2 cellular contexts compared by ENCODE assay signal in the genomic region with DNA sequence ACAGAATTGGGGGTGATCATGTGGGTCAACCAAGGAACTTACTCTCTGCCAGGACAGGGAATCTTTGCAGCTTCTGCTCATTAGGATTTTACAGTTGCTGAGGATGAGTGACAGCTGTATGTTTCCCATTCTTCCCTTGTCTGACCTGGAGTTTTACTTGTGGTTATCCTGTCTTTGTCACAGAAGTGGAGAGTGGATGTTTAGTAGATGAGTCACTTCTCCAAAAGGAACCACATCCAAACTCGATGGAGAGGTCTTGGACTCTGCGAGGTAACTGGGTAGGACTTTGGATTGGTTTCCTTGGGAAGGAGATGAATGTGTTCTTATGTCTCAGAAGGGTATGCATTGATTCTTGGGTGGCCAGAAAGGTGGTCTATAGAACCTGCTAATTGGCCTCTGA.
TF ChIP-seq lines count a peak whose summit lies in the region.

No MANE protein-coding gene starts in this region.

TF ChIP-seq in SK-N-SH, 30 proteins besides CTCF, POLR2A, EP300 and RAD21:
- no peak for TF ChIP-seq TCF12 (IDR thresholded peaks at IDR 0.05)
- TF ChIP-seq, protein P1, sequence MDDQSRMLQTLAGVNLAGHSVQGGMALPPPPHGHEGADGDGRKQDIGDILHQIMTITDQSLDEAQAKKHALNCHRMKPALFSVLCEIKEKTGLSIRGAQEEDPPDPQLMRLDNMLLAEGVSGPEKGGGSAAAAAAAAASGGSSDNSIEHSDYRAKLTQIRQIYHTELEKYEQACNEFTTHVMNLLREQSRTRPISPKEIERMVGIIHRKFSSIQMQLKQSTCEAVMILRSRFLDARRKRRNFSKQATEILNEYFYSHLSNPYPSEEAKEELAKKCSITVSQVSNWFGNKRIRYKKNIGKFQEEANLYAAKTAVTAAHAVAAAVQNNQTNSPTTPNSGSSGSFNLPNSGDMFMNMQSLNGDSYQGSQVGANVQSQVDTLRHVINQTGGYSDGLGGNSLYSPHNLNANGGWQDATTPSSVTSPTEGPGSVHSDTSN (IDR thresholded peaks at IDR 0.05) = peak; percentile 28; the same call in 1 of the 2 replicates

TF ChIP-seq in SK-N-SH treated with all-trans-retinoic acid at 6 μM for 48 hours, 23 proteins besides CTCF, POLR2A, EP300 and RAD21:
- TF ChIP-seq, protein P2, sequence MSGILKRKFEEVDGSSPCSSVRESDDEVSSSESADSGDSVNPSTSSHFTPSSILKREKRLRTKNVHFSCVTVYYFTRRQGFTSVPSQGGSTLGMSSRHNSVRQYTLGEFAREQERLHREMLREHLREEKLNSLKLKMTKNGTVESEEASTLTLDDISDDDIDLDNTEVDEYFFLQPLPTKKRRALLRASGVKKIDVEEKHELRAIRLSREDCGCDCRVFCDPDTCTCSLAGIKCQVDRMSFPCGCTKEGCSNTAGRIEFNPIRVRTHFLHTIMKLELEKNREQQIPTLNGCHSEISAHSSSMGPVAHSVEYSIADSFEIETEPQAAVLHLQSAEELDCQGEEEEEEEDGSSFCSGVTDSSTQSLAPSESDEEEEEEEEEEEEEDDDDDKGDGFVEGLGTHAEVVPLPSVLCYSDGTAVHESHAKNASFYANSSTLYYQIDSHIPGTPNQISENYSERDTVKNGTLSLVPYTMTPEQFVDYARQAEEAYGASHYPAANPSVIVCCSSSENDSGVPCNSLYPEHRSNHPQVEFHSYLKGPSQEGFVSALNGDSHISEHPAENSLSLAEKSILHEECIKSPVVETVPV (CRISPR knock-in tag; IDR thresholded peaks at IDR 0.05) = no peak
- no peak for TF ChIP-seq GLIS3 (CRISPR knock-in tag; IDR thresholded peaks at IDR 0.05)
- no peak for TF ChIP-seq ZC3H10 (CRISPR knock-in tag; IDR thresholded peaks at IDR 0.05)
- TF ChIP-seq, protein P3, sequence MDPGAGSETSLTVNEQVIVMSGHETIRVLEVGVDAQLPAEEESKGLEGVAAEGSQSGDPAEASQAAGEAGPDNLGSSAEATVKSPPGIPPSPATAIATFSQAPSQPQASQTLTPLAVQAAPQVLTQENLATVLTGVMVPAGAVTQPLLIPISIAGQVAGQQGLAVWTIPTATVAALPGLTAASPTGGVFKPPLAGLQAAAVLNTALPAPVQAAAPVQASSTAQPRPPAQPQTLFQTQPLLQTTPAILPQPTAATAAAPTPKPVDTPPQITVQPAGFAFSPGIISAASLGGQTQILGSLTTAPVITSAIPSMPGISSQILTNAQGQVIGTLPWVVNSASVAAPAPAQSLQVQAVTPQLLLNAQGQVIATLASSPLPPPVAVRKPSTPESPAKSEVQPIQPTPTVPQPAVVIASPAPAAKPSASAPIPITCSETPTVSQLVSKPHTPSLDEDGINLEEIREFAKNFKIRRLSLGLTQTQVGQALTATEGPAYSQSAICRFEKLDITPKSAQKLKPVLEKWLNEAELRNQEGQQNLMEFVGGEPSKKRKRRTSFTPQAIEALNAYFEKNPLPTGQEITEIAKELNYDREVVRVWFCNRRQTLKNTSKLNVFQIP (CRISPR knock-in tag; IDR thresholded peaks at IDR 0.05; ENCODE audit: borderline replicate concordance, low read depth) = no peak
- no peak for TF ChIP-seq TCF4 (CRISPR knock-in tag; IDR thresholded peaks at IDR 0.05; ENCODE audit: borderline replicate concordance)
- TF ChIP-seq ZNF565 (CRISPR knock-in tag; conservative IDR thresholded peaks at IDR 0.05; ENCODE audit: low read depth) = no peak
- TF ChIP-seq, protein P4, sequence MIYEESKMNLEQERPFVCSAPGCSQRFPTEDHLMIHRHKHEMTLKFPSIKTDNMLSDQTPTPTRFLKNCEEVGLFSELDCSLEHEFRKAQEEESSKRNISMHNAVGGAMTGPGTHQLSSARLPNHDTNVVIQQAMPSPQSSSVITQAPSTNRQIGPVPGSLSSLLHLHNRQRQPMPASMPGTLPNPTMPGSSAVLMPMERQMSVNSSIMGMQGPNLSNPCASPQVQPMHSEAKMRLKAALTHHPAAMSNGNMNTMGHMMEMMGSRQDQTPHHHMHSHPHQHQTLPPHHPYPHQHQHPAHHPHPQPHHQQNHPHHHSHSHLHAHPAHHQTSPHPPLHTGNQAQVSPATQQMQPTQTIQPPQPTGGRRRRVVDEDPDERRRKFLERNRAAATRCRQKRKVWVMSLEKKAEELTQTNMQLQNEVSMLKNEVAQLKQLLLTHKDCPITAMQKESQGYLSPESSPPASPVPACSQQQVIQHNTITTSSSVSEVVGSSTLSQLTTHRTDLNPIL (CRISPR knock-in tag; IDR thresholded peaks at IDR 0.05; ENCODE audit: low read depth) = no peak
- no peak for TF ChIP-seq BACH2 (CRISPR knock-in tag; IDR thresholded peaks at IDR 0.05; ENCODE audit: borderline replicate concordance)
- no peak for TF ChIP-seq SNAI2 (CRISPR knock-in tag; IDR thresholded peaks at IDR 0.05)
TF ChIP-seq in SK-N-SH treated with all-trans-retinoic acid at 6 μM for 48 hours: peak in this region for 0.
